ENCODE assay signal across 13 cellular contexts in the genomic region with DNA sequence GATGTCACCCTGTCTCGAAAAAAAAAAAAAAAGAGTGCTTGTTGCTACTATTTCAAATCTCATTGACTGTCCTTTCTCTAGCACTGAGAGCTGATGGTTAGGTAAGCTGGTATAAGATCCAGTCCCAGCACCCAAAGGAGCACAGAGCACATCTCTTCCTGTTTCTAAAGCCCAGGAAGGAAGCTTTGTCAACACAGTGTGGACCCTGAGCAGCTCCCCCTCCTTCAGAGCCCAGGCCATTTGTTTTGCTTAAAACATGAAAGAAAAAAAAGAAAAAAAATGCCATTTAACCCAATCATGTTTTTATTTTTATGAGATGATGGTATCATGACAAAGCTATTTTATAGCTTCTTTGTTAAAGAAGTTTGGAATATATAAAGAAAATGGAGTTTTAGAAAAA.
A peak's percentile ranks its signal among the peaks of the same experiment; 100 is the strongest.
DNase-seq lines count a peak whose midpoint lies in the region; ATAC-seq and TF ChIP-seq lines count a peak whose summit lies in the region.
"Had no signal": no experiment of that assay in that cellular context is flagged by ENCODE, and none has a peak within 500 bp of the region (broad histone marks: within the 10 kb centered on the region; RNA-seq: fewer than 3 reads in every experiment).

No MANE protein-coding gene starts in this region.

- no peak overlapping the region for H3K4me3 ChIP-seq in DND-41 (ENCODE audit: low read depth in 1 of 2, low read length in 2 of 2)
- no peak overlapping the region for H3K4me3 ChIP-seq in esophagus muscularis mucosa
- H3K4me3 ChIP-seq: GM12878, HAP-1 had no signal

- no peak overlapping the region for H3K27ac Mint-ChIP-seq in activated T-helper 17 cell treated with anti-CD3 and anti-CD28 coated beads, Interleukin-2, amount 50 U/mL, for 72 hours

- no peaks in the 10 kb centered on the region for H3K79me2 ChIP-seq in DND-41 (ENCODE audit: insufficient read depth, low read length)

- 0 out of 2 replicates have a peak overlapping the region, but pooled peaks have one; percentile 33 for H3K27ac ChIP-seq in DND-41 (ENCODE audit: low read length)
- H3K27ac ChIP-seq in esophagus muscularis mucosa (replicated peaks in 1 of 4), result no peak overlapping the region

- no peaks in the 10 kb centered on the region for H3K4me1 Mint-ChIP-seq in activated T-helper 17 cell treated with anti-CD3 and anti-CD28 coated beads, Interleukin-2, amount 50 U/mL, for 72 hours
- H3K4me1 Mint-ChIP-seq: CD8-positive, alpha-beta memory T cell had no signal

- no peak for TF ChIP-seq EP300 in esophagus muscularis mucosa (IDR thresholded peaks at IDR 0.05)

- H3K9me3 Mint-ChIP-seq in activated T-helper 17 cell treated with anti-CD3 and anti-CD28 coated beads, Interleukin-2, amount 50 U/mL, for 72 hours, result peaks cover 3% of the 10 kb centered on the region

- no peak for TF ChIP-seq POLR2A in esophagus muscularis mucosa (IDR thresholded peaks at IDR 0.05; ENCODE audit: low read depth)

- H3K36me3 ChIP-seq in DND-41 (ENCODE audit: insufficient read depth, low read length) (no peaks in the 10 kb centered on the region), esophagus muscularis mucosa (no peaks in the 10 kb centered on the region)
- H3K36me3 ChIP-seq: BE2C, HAP-1 had no signal

- peak overlapping the region; percentile 56; the same call in 1 of the 2 replicates for H2AFZ ChIP-seq in DND-41 (ENCODE audit: low read depth, low read length)

- DNase-seq in DND-41 (no peak), KG1 (lab: John Stamatoyannopoulos, UW) (peak; percentile 7), esophagus muscularis mucosa (ENCODE audit: extremely low spot score) (peak; percentile 29), NCI-H146 treated with DMSO at 0.1 percent for 48 hours (lab: John Stamatoyannopoulos, UW; ENCODE audit: unreplicated experiment) (no peak), NCI-H1436 (lab: John Stamatoyannopoulos, UW) (no peak)
- DNase-seq: BE2C; Caco-2; CD8-positive, alpha-beta memory T cell had no signal

- no peaks in the 10 kb centered on the region for H3K27me3 ChIP-seq in DND-41 (ENCODE audit: insufficient read depth, low read length, poor library complexity)
- no peaks in the 10 kb centered on the region for H3K27me3 ChIP-seq in esophagus muscularis mucosa
- H3K27me3 ChIP-seq: BE2C had no signal

- peaks cover 9% of the 10 kb centered on the region for H3K27me3 Mint-ChIP-seq in activated T-helper 17 cell treated with anti-CD3 and anti-CD28 coated beads, Interleukin-2, amount 50 U/mL, for 72 hours

- H3K9me3 ChIP-seq in DND-41 (ENCODE audit: insufficient read depth, low read length, severe bottlenecking) (no peaks in the 10 kb centered on the region), esophagus muscularis mucosa (no peaks in the 10 kb centered on the region)
- H3K9me3 ChIP-seq: BE2C, Caco-2, HAP-1 had no signal

- no peak for TF ChIP-seq CTCF in DND-41 (IDR thresholded peaks at IDR 0.05; ENCODE audit: borderline replicate concordance, extremely low read depth, low read length, poor library complexity, severe bottlenecking)
- TF ChIP-seq CTCF in esophagus muscularis mucosa (IDR thresholded peaks at IDR 0.05), result no peak

- peak; percentile 70 for ATAC-seq in DND-41 (ENCODE audit: insufficient read depth, low read depth)
- no peak for ATAC-seq in activated T-helper 17 cell treated with anti-CD3 and anti-CD28 coated beads, Interleukin-2, amount 50 U/mL, for 72 hours (replicated peaks)
- no peak for ATAC-seq in HG02981 (IDR thresholded peaks at IDR 0.05; ENCODE audit: unreplicated experiment)
- ATAC-seq: GM12878, HepG2 had no signal

- H4K20me1 ChIP-seq in DND-41 (ENCODE audit: insufficient read depth, low read length), result no peaks in the 10 kb centered on the region

- 50% methylated on average over 1 of the region's 1 CpG for WGBS in esophagus muscularis mucosa

- no peak overlapping the region for H3K4me3 Mint-ChIP-seq in activated T-helper 17 cell treated with anti-CD3 and anti-CD28 coated beads, Interleukin-2, amount 50 U/mL, for 72 hours
- H3K4me3 Mint-ChIP-seq: CD8-positive, alpha-beta memory T cell had no signal

- peaks cover 7% of the 10 kb centered on the region for H3K4me1 ChIP-seq in DND-41 (ENCODE audit: insufficient read depth, low read length)
- H3K4me1 ChIP-seq in esophagus muscularis mucosa, result no peaks in the 10 kb centered on the region
- H3K4me1 ChIP-seq: BE2C, Caco-2, HAP-1 had no signal

- intact Hi-C loops in esophagus muscularis mucosa (cut with DNase I), result no loop called here

- no peak overlapping the region for H3K9ac ChIP-seq in DND-41 (ENCODE audit: low read depth, low read length)

- H3K4me2 ChIP-seq in DND-41 (ENCODE audit: insufficient read depth, low read length), result no peak overlapping the region

- no peaks in the 10 kb centered on the region for H3K36me3 Mint-ChIP-seq in activated T-helper 17 cell treated with anti-CD3 and anti-CD28 coated beads, Interleukin-2, amount 50 U/mL, for 72 hours (ENCODE audit: low read depth)

Comparison
In these comparisons a context has a peak if more than half of its experiments do, and no peak if none do; other contexts are left out.
1. DNase-seq: peak in KG1 (single experiment) and esophagus muscularis mucosa (single experiment); none in DND-41 (single experiment), NCI-H146 treated with DMSO at 0.1 percent for 48 hours (single experiment) and NCI-H1436 (single experiment).